Comparison of ENCODE assay signal across 11 cellular contexts in the genomic region with DNA sequence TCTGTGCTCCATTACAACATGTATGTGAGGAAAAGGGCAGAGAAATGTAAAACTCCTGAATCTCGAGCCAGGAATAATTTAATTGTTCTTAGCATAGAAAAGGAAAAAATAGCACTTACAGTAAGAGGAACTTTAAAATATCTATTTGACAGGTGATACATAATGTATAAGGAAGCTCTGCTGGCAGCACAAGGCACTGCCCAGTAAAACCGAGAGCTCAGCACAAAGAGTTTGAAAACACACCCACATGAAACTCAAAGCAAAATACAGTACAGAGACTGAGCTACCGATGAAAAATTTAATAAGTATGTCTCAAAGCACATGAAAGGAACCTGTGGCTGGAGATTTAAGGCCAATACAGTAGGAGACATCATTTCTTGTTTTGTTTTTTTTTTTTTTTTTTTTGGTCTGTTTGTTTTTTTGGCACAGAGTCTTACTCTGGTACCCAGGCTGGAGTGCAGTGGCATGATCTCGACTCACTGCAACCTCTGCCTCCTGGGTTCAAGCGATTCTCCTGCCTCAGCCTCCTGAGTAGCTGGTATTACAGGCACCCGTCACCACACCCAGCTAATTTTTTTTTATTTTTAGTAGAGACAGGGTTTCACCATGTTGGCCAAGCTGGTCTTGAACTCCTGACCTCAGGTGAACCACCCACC. TPM values are rescaled to one million over a fixed set of nuclear protein-coding genes. Genes with fewer than 3 reads are reported as not detected.
A peak's percentile ranks its signal among the peaks of the same experiment; 100 is the strongest.
DNase-seq lines count a peak whose midpoint lies in the region; ATAC-seq, FAIRE-seq and TF ChIP-seq lines count a peak whose summit lies in the region.
"Had no signal": no experiment of that assay in that cellular context is flagged by ENCODE, and none has a peak within 500 bp of the region (broad histone marks: within the 10 kb centered on the region; RNA-seq: fewer than 3 reads in every experiment).

No MANE protein-coding gene starts in this region.

- peak; percentile 15 for DNase-seq in stimulated activated CD4-positive, alpha-beta T cell treated with anti-CD3 and anti-CD28 coated beads, Interleukin-1b, Interleukin-23, amount 100 ng/mL, for 48 hours
- DNase-seq in stimulated activated CD4-positive, alpha-beta T cell treated with anti-CD3 and anti-CD28 coated beads, Interleukin-12 subunit alpha, Interleukin-12 subunit beta, amount 100 ng/mL, for 4 hours = no peak
- no peak for DNase-seq in chondrocyte (ENCODE audit: low spot score)
- no peak for DNase-seq in COLO668 (lab: John Stamatoyannopoulos, UW; ENCODE audit: unreplicated experiment)
- DNase-seq in ACHN = no peak
- no peak for DNase-seq in H54 (ENCODE audit: insufficient read length, low spot score)
- no peak for DNase-seq in HCEC 1CT
- DNase-seq: heart right ventricle, natural killer cell, NCI-H446 had no signal

- FAIRE-seq in H54 (lab: Jason Lieb, UNC) = no peak

- in situ Hi-C loops in ACHN (cut with HindIII; ENCODE audit: low pct_ligation_motif_present, low pct_unique_long_range_greater_than_20kb, low sequenced_read_pairs) = no loop called here

- H3K27ac Mint-ChIP-seq in chondrocyte (ENCODE audit: unreplicated experiment) = peak overlapping the region; percentile 73
- H3K27ac Mint-ChIP-seq: natural killer cell had no signal

- TF ChIP-seq POLR2A in H54 (IDR thresholded peaks at IDR 0.05; ENCODE audit: low read depth, low read length) = no peak

- H3K36me3 Mint-ChIP-seq in chondrocyte (ENCODE audit: low read depth) = peaks cover 3% of the 10 kb centered on the region
- H3K36me3 Mint-ChIP-seq: natural killer cell had no signal

- peaks cover 70% of the 10 kb centered on the region for H3K4me1 Mint-ChIP-seq in chondrocyte (ENCODE audit: low read depth)

- no peak for TF ChIP-seq CTCF in chondrocyte (IDR thresholded peaks at IDR 0.05)

- ATAC-seq in HG03064 (IDR thresholded peaks at IDR 0.05; ENCODE audit: low read depth, unreplicated experiment) = peak; percentile 48
- ATAC-seq: heart right ventricle, natural killer cell had no signal

- H3K9me3 Mint-ChIP-seq in chondrocyte (ENCODE audit: low read depth) = no peaks in the 10 kb centered on the region
- H3K9me3 Mint-ChIP-seq: natural killer cell had no signal

- no peak overlapping the region for H3K4me3 Mint-ChIP-seq in chondrocyte (ENCODE audit: unreplicated experiment)
- H3K4me3 Mint-ChIP-seq: natural killer cell had no signal

- no peaks in the 10 kb centered on the region for H3K27me3 Mint-ChIP-seq in chondrocyte (ENCODE audit: low read depth)

RNA-seq across cellular contexts. Expression of a gene that starts 19.2 kb away (rescaled TPM):
- 74.1 to 101 TPM (median 94.7 TPM) in 3 replicates for total RNA-seq in chondrocyte
